In genomic region chr14:67583711-67584644, GRCh38 we compare ENCODE assay signal across 8 cellular contexts. TPM values are rescaled to one million over a fixed set of nuclear protein-coding genes. Genes with fewer than 3 reads are reported as not detected.
A peak's percentile ranks its signal among the peaks of the same experiment; 100 is the strongest.
DNase-seq lines count a peak whose midpoint lies in the region; ATAC-seq and TF ChIP-seq lines count a peak whose summit lies in the region.

No MANE protein-coding gene starts in this region.

- no peaks in the 10 kb centered on the region for H3K9me2 ChIP-seq in DOHH2 (replicated peaks; ENCODE audit: control insufficient read depth, low read length)

- intact Hi-C loops in A673 (cut with micrococcal nuclease; ENCODE audit: unreplicated experiment), result loop anchor here (1.0 kb wide), 2 partner anchors 83 to 120 kb away; no protein-coding TSS in a partner anchor

- no peak overlapping the region for H4K8ac ChIP-seq in mesendoderm (ENCODE audit: low read depth, low read length)

- CTCF ChIA-PET in A673 (lab: Charles Lee), result interaction anchor here (0.6 to 2.1 kb wide), 3 partner anchors 83 to 120 kb away, joined by 3 to 23 read pairs (median 11); no protein-coding TSS in a partner anchor

- no peak overlapping the region for H2AK5ac ChIP-seq in mesendoderm (ENCODE audit: low read length)

- no peaks in the 10 kb centered on the region for H3F3A ChIP-seq in DOHH2 (ENCODE audit: control insufficient read depth, insufficient read depth)

- no CpG with 5 or more reads among the region's 6 CpGs for whole genome bisulfite sequencing in mesendoderm (ENCODE audit: extremely low coverage, insufficient coverage, low lambda C conversion rate)

- no TSS peak for BruUV-seq in A673 (replicated peaks; lab: Mats Ljungman, UMichigan)

- H3K18ac ChIP-seq in mesendoderm (ENCODE audit: low read length), result no peak overlapping the region

- no peaks in the 10 kb centered on the region for H3K79me1 ChIP-seq in mesendoderm (ENCODE audit: low read length)

- TF ChIP-seq CTCF in A673 (conservative IDR thresholded peaks at IDR 0.05; ENCODE audit: low read depth, low read length) (peak; percentile 68), DOHH2 (IDR thresholded peaks at IDR 0.05; ENCODE audit: low read depth, low read length, poor library complexity, severe bottlenecking) (peak; percentile 79), HL-60 (IDR thresholded peaks at IDR 0.05; ENCODE audit: insufficient read depth, low read length) (peak; percentile 28)

- H4K20me1 ChIP-seq in DOHH2 (ENCODE audit: control insufficient read depth, insufficient read depth, low read depth, low read length), result no peaks in the 10 kb centered on the region

- POLR2A ChIA-PET in A673 (lab: Charles Lee; ENCODE audit: low non-redundant PET), result no interaction called here

- H3K27me3 ChIP-seq in A673 (replicated peaks; ENCODE audit: insufficient read depth, low read depth, low read length, poor library complexity), result no peaks in the 10 kb centered on the region
- H3K27me3 ChIP-seq in DOHH2 (ENCODE audit: control insufficient read depth, low read length), result no peaks in the 10 kb centered on the region
- no peaks in the 10 kb centered on the region for H3K27me3 ChIP-seq in HL-60 (ENCODE audit: insufficient read depth, poor library complexity, severe bottlenecking)
- H3K27me3 ChIP-seq in mesendoderm (ENCODE audit: insufficient read depth, low read length, poor library complexity), result no peaks in the 10 kb centered on the region

- H3K79me2 ChIP-seq in DOHH2 (ENCODE audit: control insufficient read depth, low read length), result no peaks in the 10 kb centered on the region
- H3K79me2 ChIP-seq in mesendoderm (ENCODE audit: control insufficient read depth, insufficient read depth, low read length), result no peaks in the 10 kb centered on the region

- H3K4me3 ChIP-seq in A673 (ENCODE audit: low read depth, low read length, poor library complexity, severe bottlenecking) (no peak overlapping the region), DOHH2 (ENCODE audit: low read length) (no peak overlapping the region), HL-60 (replicated peaks; ENCODE audit: insufficient read depth, low read length) (no peak overlapping the region), mesendoderm (ENCODE audit: low read length) (no peak overlapping the region)

- H3K9ac ChIP-seq in mesendoderm (ENCODE audit: low read length), result no peak overlapping the region

- no peak overlapping the region for H2BK120ac ChIP-seq in mesendoderm (ENCODE audit: low read depth, low read length)

- no peak overlapping the region for H3K4ac ChIP-seq in mesendoderm (ENCODE audit: low read depth, low read length)

- H2BK15ac ChIP-seq in mesendoderm (replicated peaks; ENCODE audit: low read depth), result no peak overlapping the region

- in situ Hi-C loops in SK-MEL-5 (cut with HindIII; ENCODE audit: low pct_unique_long_range_greater_than_20kb, low sequenced_read_pairs), result no loop called here

- no peak overlapping the region for H3K27ac ChIP-seq in A673 (ENCODE audit: low read depth, low read length, poor library complexity, severe bottlenecking)
- no peak overlapping the region for H3K27ac ChIP-seq in DOHH2 (ENCODE audit: low read depth, low read length)
- no peak overlapping the region for H3K27ac ChIP-seq in HL-60 (replicated peaks)
- no peak overlapping the region for H3K27ac ChIP-seq in mesendoderm (ENCODE audit: low read depth, low read length)

- H3K4me2 ChIP-seq in DOHH2 (ENCODE audit: low read length) (no peak overlapping the region), mesendoderm (ENCODE audit: low read length) (no peak overlapping the region)

- H4K5ac ChIP-seq in mesendoderm (ENCODE audit: low read length), result no peak overlapping the region

- H3K23ac ChIP-seq in mesendoderm (ENCODE audit: low read length), result no peak overlapping the region

- H2BK5ac ChIP-seq in mesendoderm (ENCODE audit: low read length), result no peak overlapping the region

- ATAC-seq in HG02840 (IDR thresholded peaks at IDR 0.05; ENCODE audit: low FRiP score, unreplicated experiment), result no peak
- ATAC-seq in GM21529 (IDR thresholded peaks at IDR 0.05; ENCODE audit: unreplicated experiment), result no peak

- no peak overlapping the region for H3K56ac ChIP-seq in mesendoderm (ENCODE audit: low read length)

- H3K4me1 ChIP-seq in A673 (ENCODE audit: insufficient read depth, low read length, poor library complexity, severe bottlenecking), result no peaks in the 10 kb centered on the region
- H3K4me1 ChIP-seq in DOHH2 (ENCODE audit: control insufficient read depth, low read length), result no peaks in the 10 kb centered on the region
- no peaks in the 10 kb centered on the region for H3K4me1 ChIP-seq in mesendoderm (ENCODE audit: control insufficient read depth, low read depth, low read length)

- H3K9me3 ChIP-seq in A673 (ENCODE audit: low read depth, low read length, poor library complexity, severe bottlenecking) (no peaks in the 10 kb centered on the region), DOHH2 (ENCODE audit: control insufficient read depth, insufficient read depth, low read length) (no peaks in the 10 kb centered on the region)

- H3K36me3 ChIP-seq in A673 (ENCODE audit: insufficient read depth, low read length, poor library complexity, severe bottlenecking) (peaks cover 3% of the 10 kb centered on the region), DOHH2 (ENCODE audit: control insufficient read depth, low read length) (peaks cover 3% of the 10 kb centered on the region; the same call in 1 of the 2 replicates), mesendoderm (ENCODE audit: control insufficient read depth, insufficient read depth, low read length) (peaks cover 1% of the 10 kb centered on the region)

- peak; percentile 41 for DNase-seq in A673 (ENCODE audit: low spot score)
- DNase-seq in HL-60 (ENCODE audit: low read depth in 1 of 2, low spot score in 1 of 2), result peak in 1 of 2 experiments; percentile 18
- DNase-seq in SK-MEL-5 (ENCODE audit: low read depth, low spot score), result peak; percentile 61
- peak; percentile 3 for DNase-seq in effector CD8-positive, alpha-beta T cell (lab: John Stamatoyannopoulos, UW)
- DNase-seq in mesendoderm, result peak; percentile 55

RNA-seq across cellular contexts. Expression of gene PIGH, which starts 16.1 kb away (rescaled TPM):
- 25.7 TPM in 2 replicates for total RNA-seq in A673 (2021)
- 48.7 and 52.4 TPM in 2 replicates for total RNA-seq in SK-MEL-5 (2014; rRNA removed; shearing (Covaris generic))
- polyA plus RNA-seq in SK-MEL-5 (2015; cell fraction: cytosol; rRNA removed), result 48.4 and 53.2 TPM in 2 replicates
- polyA plus RNA-seq in SK-MEL-5 (2015; cell fraction: nucleus; rRNA removed), result 63.1 and 68.5 TPM in 2 replicates
- 6.4 TPM for polyA plus RNA-seq in mesendoderm (2013, experiment 1 of 2)
- 7.1 TPM for polyA plus RNA-seq in mesendoderm (2013, experiment 2 of 2)

RNA-seq across cellular contexts. Expression of gene ARG2, which starts 35.7 kb away (rescaled TPM):
- 32.1 and 35.6 TPM in 2 replicates for total RNA-seq in A673 (2021)
- 3.1 and 5.3 TPM in 2 replicates for total RNA-seq in SK-MEL-5 (2014; rRNA removed; shearing (Covaris generic))
- 2.5 and 5.2 TPM in 2 replicates for polyA plus RNA-seq in SK-MEL-5 (2015; cell fraction: cytosol; rRNA removed)
- polyA plus RNA-seq in SK-MEL-5 (2015; cell fraction: nucleus; rRNA removed), result 0.87 and 1.6 TPM in 2 replicates
- 28.0 TPM for polyA plus RNA-seq in mesendoderm (2013, experiment 1 of 2)
- 28.3 TPM for polyA plus RNA-seq in mesendoderm (2013, experiment 2 of 2)

RNA-seq across cellular contexts. Expression of gene PLEKHH1, which starts 50.9 kb away (rescaled TPM):
- 8.9 and 13.7 TPM in 2 replicates for total RNA-seq in A673 (2021)
- total RNA-seq in SK-MEL-5 (2014; rRNA removed; shearing (Covaris generic)), result 143 and 156 TPM in 2 replicates
- polyA plus RNA-seq in SK-MEL-5 (2015; cell fraction: cytosol; rRNA removed), result 122 and 158 TPM in 2 replicates
- polyA plus RNA-seq in SK-MEL-5 (2015; cell fraction: nucleus; rRNA removed), result 784 and 815 TPM in 2 replicates
- 9.7 TPM for polyA plus RNA-seq in mesendoderm (2013, experiment 1 of 2)
- 10.1 TPM for polyA plus RNA-seq in mesendoderm (2013, experiment 2 of 2)

Comparison
In these comparisons a context has a peak if more than half of its experiments do, and no peak if none do; other contexts are left out.
1. CTCF ChIP-seq: peak in every context shown above with its lines; median percentile 79 in DOHH2; 68 in A673; 28 in HL-60.